Comparison of ENCODE assay signal across 16 cellular contexts in the genomic region with DNA sequence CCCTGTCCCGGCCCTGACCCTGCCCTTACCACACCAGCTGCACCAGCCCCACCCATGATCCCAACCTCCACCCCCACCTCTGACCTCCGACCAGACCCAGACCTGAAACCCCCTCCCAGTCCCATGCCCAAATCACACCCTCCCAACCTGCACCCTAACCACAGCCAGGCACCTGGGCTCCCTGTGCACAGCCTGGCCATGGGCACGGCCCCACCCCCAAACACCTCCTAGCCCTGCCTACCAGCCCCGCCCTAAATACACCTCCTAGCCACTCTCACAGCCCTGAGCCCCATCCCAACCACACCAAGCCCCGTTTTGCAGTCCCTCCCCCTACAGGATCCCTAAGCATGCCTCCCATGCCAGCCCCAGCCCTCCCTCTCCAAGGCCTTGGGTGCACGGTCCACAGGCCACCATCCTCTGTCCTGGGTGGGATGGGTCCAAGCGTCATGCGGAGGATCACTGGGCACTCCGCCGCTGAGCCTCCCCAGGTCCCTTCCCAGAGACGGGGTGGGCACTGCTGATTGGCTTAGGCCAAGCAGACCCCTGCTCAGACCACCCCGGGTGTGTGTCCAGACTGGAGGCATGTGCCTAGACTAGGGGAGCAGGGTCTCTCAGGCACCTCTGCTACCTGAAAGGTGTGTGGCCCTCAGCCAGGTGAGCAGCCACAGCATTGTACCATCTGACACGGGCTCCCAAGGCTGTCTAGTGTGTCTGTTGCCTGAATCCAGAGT. TPM values are rescaled to one million over a fixed set of nuclear protein-coding genes. Genes with fewer than 3 reads are reported as not detected.
DNase-seq lines count a peak whose midpoint lies in the region; ATAC-seq and TF ChIP-seq lines count a peak whose summit lies in the region.
"Had no signal": no experiment of that assay in that cellular context is flagged by ENCODE, and none has a peak within 500 bp of the region (broad histone marks: within the 10 kb centered on the region; RNA-seq: fewer than 3 reads in every experiment).

No MANE protein-coding gene starts in this region.

- H3K4me1 ChIP-seq in DND-41 (ENCODE audit: insufficient read depth, low read length) (peaks cover 4% of the 10 kb centered on the region), lung (ENCODE audit: control insufficient read depth in 2 of 2, insufficient read depth in 2 of 2, low read length in 2 of 2) (no peaks in the 10 kb centered on the region)
- H3K4me1 ChIP-seq: BLaER1 had no signal

- H4K20me1 ChIP-seq in DND-41 (ENCODE audit: insufficient read depth, low read length), result no peaks in the 10 kb centered on the region
- H4K20me1 ChIP-seq: BLaER1 had no signal

- no peak overlapping the region for H2AFZ ChIP-seq in DND-41 (ENCODE audit: low read depth, low read length)

- no peak for ATAC-seq in DND-41 (ENCODE audit: insufficient read depth, low read depth)
- ATAC-seq in lung (ENCODE audit: insufficient read depth, low FRiP score), result no peak
- peak; percentile 23 for ATAC-seq in stimulated activated naive CD8-positive, alpha-beta T cell treated with anti-CD3 and anti-CD28 coated beads, Interleukin-15, Interleukin-2, amounts not matched to agents 100 U/mL and 50 U/mL, for 24 hours
- ATAC-seq: HepG2, Panc1 had no signal

- H3K79me2 ChIP-seq in DND-41 (ENCODE audit: insufficient read depth, low read length), result no peaks in the 10 kb centered on the region

- no peak overlapping the region for H3K4me2 ChIP-seq in DND-41 (ENCODE audit: insufficient read depth, low read length)
- H3K4me2 ChIP-seq: BLaER1 had no signal

- 78 to 87% methylated on average over 12 to 13 of the region's 13 CpGs for WGBS in lung, 2 donors

- intact Hi-C loops in cardiac septum (cut with DNase I), result no loop called here

- DNase-seq in DND-41 (no peak), RPMI8226 (peak; percentile 35), lung (ENCODE audit: low spot score) (peak; percentile 26), SIG-M5 (lab: John Stamatoyannopoulos, UW) (no peak), cardiac septum (ENCODE audit: low spot score) (no peak)
- no peak for DNase-seq in stimulated activated naive CD8-positive, alpha-beta T cell treated with anti-CD3 and anti-CD28 coated beads, Interleukin-15, Interleukin-2, amounts not matched to agents 100 U/mL and 50 U/mL, for 24 hours
- DNase-seq in stimulated activated CD4-positive, alpha-beta T cell treated with anti-CD3 and anti-CD28 coated beads, Interleukin-12 subunit alpha, Interleukin-12 subunit beta, amount 100 ng/mL, for 4 hours, result no peak
- DNase-seq: CD8-positive, alpha-beta memory T cell; DMS53; HFFc6; KBM-7; NCI-H1105; NCI-H2081 treated with DMSO at 0.1 percent for 48 hours had no signal

- H3K9me3 ChIP-seq in DND-41 (ENCODE audit: insufficient read depth, low read length, severe bottlenecking) (peaks cover 46% of the 10 kb centered on the region), lung (ENCODE audit: control insufficient read depth in 2 of 2, insufficient read depth in 1 of 2, low read length in 1 of 2) (peaks cover 0 to 6% of the 10 kb centered on the region in 2 donors)

- H3K27me3 ChIP-seq in DND-41 (ENCODE audit: insufficient read depth, low read length, poor library complexity) (no peaks in the 10 kb centered on the region), lung (ENCODE audit: control insufficient read depth, insufficient read depth) (no peaks in the 10 kb centered on the region)
- H3K27me3 ChIP-seq: BLaER1 had no signal

- H3K9ac ChIP-seq in DND-41 (ENCODE audit: low read depth, low read length), result no peak overlapping the region
- H3K9ac ChIP-seq: BLaER1 had no signal

- TF ChIP-seq CTCF in DND-41 (IDR thresholded peaks at IDR 0.05; ENCODE audit: borderline replicate concordance, extremely low read depth, low read length, poor library complexity, severe bottlenecking), result no peak
- TF ChIP-seq CTCF in lung (IDR thresholded peaks at IDR 0.05; ENCODE audit: control extremely low read depth, extremely low read depth), result no peak

- H3K4me3 ChIP-seq in DND-41 (ENCODE audit: low read depth in 1 of 2, low read length in 2 of 2) (no peak overlapping the region), lung (no peak overlapping the region)
- H3K4me3 ChIP-seq: BLaER1 had no signal

- peak overlapping the region; percentile 46; the same call in 1 of the 2 replicates for H3K27ac ChIP-seq in DND-41 (ENCODE audit: low read length)
- no peak overlapping the region for H3K27ac ChIP-seq in lung (ENCODE audit: low read depth in 1 of 2, low read length in 1 of 2)
- H3K27ac ChIP-seq: BLaER1 had no signal

- H3K36me3 ChIP-seq in DND-41 (ENCODE audit: insufficient read depth, low read length) (no peaks in the 10 kb centered on the region), lung (ENCODE audit: control insufficient read depth in 2 of 2, insufficient read depth in 2 of 2, low read length in 2 of 2) (no peaks in the 10 kb centered on the region)
- H3K36me3 ChIP-seq: BLaER1 had no signal

RNA-seq across cellular contexts. Expression of gene INSIG1, which starts 30.1 kb away (rescaled TPM):
- total RNA-seq in lung (100 to 1,000 TPM; 124 to 264 TPM), cardiac septum (15.2 TPM)
- polyA plus RNA-seq in lung, result 100 to 1,000 TPM in 1 of 2 donors, 10 to 100 TPM in 1; 54.2 to 115 TPM

Comparison
In these comparisons a context has a peak if more than half of its experiments do, and no peak if none do; other contexts are left out.
1. DNase-seq: peak in RPMI8226 (single experiment) and lung (single experiment); none in DND-41 (single experiment), stimulated activated naive CD8-positive, alpha-beta T cell treated with anti-CD3 and anti-CD28 coated beads, Interleukin-15, Interleukin-2, amounts not matched to agents 100 U/mL and 50 U/mL, for 24 hours (single experiment), SIG-M5 (single experiment), cardiac septum (single experiment) and stimulated activated CD4-positive, alpha-beta T cell treated with anti-CD3 and anti-CD28 coated beads, Interleukin-12 subunit alpha, Interleukin-12 subunit beta, amount 100 ng/mL, for 4 hours (single experiment).